In genomic region chr14:24113801-24114535, GRCh38 we compare ENCODE assay signal across 8 cellular contexts. TPM values are rescaled to one million over a fixed set of nuclear protein-coding genes. Genes with fewer than 3 reads are reported as not detected.
A peak's percentile ranks its signal among the peaks of the same experiment; 100 is the strongest.
DNase-seq lines count a peak whose midpoint lies in the region; ATAC-seq and TF ChIP-seq lines count a peak whose summit lies in the region.

No MANE protein-coding gene starts in this region.

- POLR2A ChIA-PET in HEK293 (lab: Yijun Ruan, JAX), result interaction anchor here (0.6 to 8.3 kb wide), 29 partner anchors 9 to 793 kb away, joined by 3 to 163 read pairs (median 5); partner anchors contain the start of genes CHMP4A, CIDEB, EMC9 and IPO4

- no peaks in the 10 kb centered on the region for H3K27me3 Mint-ChIP-seq in activated naive CD4-positive, alpha-beta T cell treated with anti-CD3 and anti-CD28 coated beads, Interleukin-2, amount 50 U/mL, for 24 hours

- peaks cover 13% of the 10 kb centered on the region for H3K79me2 ChIP-seq in osteoblast (ENCODE audit: insufficient read depth, low read length)

- H3K27me3 ChIP-seq in osteoblast (ENCODE audit: insufficient read depth, low read length), result no peaks in the 10 kb centered on the region
- H3K27me3 ChIP-seq in thoracic aorta (replicated peaks; ENCODE audit: insufficient read depth), result no peaks in the 10 kb centered on the region

- peak; percentile 34 for ATAC-seq in thoracic aorta (ENCODE audit: insufficient number of reproducible peaks, low FRiP score, low read depth)

- peaks cover 4% of the 10 kb centered on the region for H3K36me3 Mint-ChIP-seq in activated naive CD4-positive, alpha-beta T cell treated with anti-CD3 and anti-CD28 coated beads, Interleukin-2, amount 50 U/mL, for 24 hours

- H3K9me3 Mint-ChIP-seq in activated naive CD4-positive, alpha-beta T cell treated with anti-CD3 and anti-CD28 coated beads, Interleukin-2, amount 50 U/mL, for 24 hours, result no peaks in the 10 kb centered on the region

- H3K4me1 Mint-ChIP-seq in activated naive CD4-positive, alpha-beta T cell treated with anti-CD3 and anti-CD28 coated beads, Interleukin-2, amount 50 U/mL, for 24 hours, result peaks cover 33% of the 10 kb centered on the region

- H2AFZ ChIP-seq in osteoblast (ENCODE audit: low read length), result peak overlapping the region; percentile 82

- in situ Hi-C loops in G401 (cut with HindIII; ENCODE audit: low sequenced_read_pairs), result no loop called here

- intact Hi-C loops in head of caudate nucleus (cut with DNase I), result loop anchor here (2.0 kb wide), 1 partner anchor 27 kb away; the partner anchor contains the start of gene EMC9

- H3K9ac ChIP-seq in SK-N-MC (ENCODE audit: insufficient read length), result peak overlapping the region; percentile 87

- peak overlapping the region; percentile 94 for H3K27ac ChIP-seq in HEK293 (ENCODE audit: extremely low read depth, low read depth, low read length)
- peak overlapping the region; percentile 94 for H3K27ac ChIP-seq in SK-N-MC
- peak overlapping the region; percentile 98 for H3K27ac ChIP-seq in osteoblast (ENCODE audit: low read depth, low read length)
- H3K27ac ChIP-seq in thoracic aorta, result peak overlapping the region; percentile 97 to 98

- no peaks in the 10 kb centered on the region for H3K9me3 ChIP-seq in HEK293 (ENCODE audit: control insufficient read depth, insufficient read depth, low read depth, low read length)
- H3K9me3 ChIP-seq in SK-N-MC (ENCODE audit: low read depth, low read length), result no peaks in the 10 kb centered on the region
- no peaks in the 10 kb centered on the region for H3K9me3 ChIP-seq in osteoblast (ENCODE audit: low read depth, low read length)
- H3K9me3 ChIP-seq in thoracic aorta, result no peaks in the 10 kb centered on the region

- peak overlapping the region; percentile 96 for H3K4me2 ChIP-seq in osteoblast (ENCODE audit: insufficient read depth, low read length)

- H3K36me3 ChIP-seq in HEK293 (ENCODE audit: control insufficient read depth in 2 of 2, insufficient read depth in 1 of 2, low read length in 2 of 2) (peaks cover 0 to 27% of the 10 kb centered on the region in 2 experiments; a peak in 1 of 3 replicates), SK-N-MC (ENCODE audit: insufficient read depth, low read length) (peaks cover 6% of the 10 kb centered on the region; the same call in 1 of the 2 replicates), osteoblast (ENCODE audit: insufficient read depth, low read length) (peaks cover 20% of the 10 kb centered on the region), thoracic aorta (peaks cover 1% of the 10 kb centered on the region)

- no peaks in the 10 kb centered on the region for H4K20me1 ChIP-seq in osteoblast (ENCODE audit: insufficient read depth, low read length)

- CTCF ChIA-PET in HEK293 (lab: Yijun Ruan, JAX), result interaction anchor here (0.6 to 2.4 kb wide), 8 partner anchors 19 to 128 kb away, joined by 3 to 13 read pairs (median 6); partner anchors contain the start of genes IRF9, PCK2, PSME1 and TINF2

- no peak; the same call in 1 of the 2 replicates for TF ChIP-seq CTCF in HEK293 (tag by site-specific recombination; IDR thresholded peaks at IDR 0.05)
- TF ChIP-seq CTCF in osteoblast (IDR thresholded peaks at IDR 0.05; ENCODE audit: extremely low read depth, low read depth, low read length), result no peak
- no peak for TF ChIP-seq CTCF in thoracic aorta (IDR thresholded peaks at IDR 0.05)

- H3K27ac Mint-ChIP-seq in activated naive CD4-positive, alpha-beta T cell treated with anti-CD3 and anti-CD28 coated beads, Interleukin-2, amount 50 U/mL, for 24 hours, result peak overlapping the region; percentile 99

- H3K4me3 ChIP-seq in HEK293 (ENCODE audit: low read depth, low read length) (peak overlapping the region; percentile 98), SK-N-MC (peak overlapping the region; percentile 96), osteoblast (ENCODE audit: insufficient read depth, low read length) (peak overlapping the region; percentile 82), thoracic aorta (peak overlapping the region; percentile 92)

- DNase-seq in G401 (ENCODE audit: low spot score) (peak; percentile 90), MV-4-11 (lab: John Stamatoyannopoulos, UW) (peak; percentile 96), SK-N-MC (ENCODE audit: low read depth, low spot score) (no peak), head of caudate nucleus (peak; percentile 68 to 94 (median 82)), osteoblast (ENCODE audit: insufficient read length, low spot score, missing footprints) (peak; percentile 92), thoracic aorta (ENCODE audit: low spot score) (peak; percentile 82)

- H3K4me3 Mint-ChIP-seq in activated naive CD4-positive, alpha-beta T cell treated with anti-CD3 and anti-CD28 coated beads, Interleukin-2, amount 50 U/mL, for 24 hours, result peak overlapping the region; percentile 97

- no peaks in the 10 kb centered on the region for H3K4me1 ChIP-seq in HEK293 (ENCODE audit: control insufficient read depth, insufficient read depth, low read length)
- peaks cover 14% of the 10 kb centered on the region for H3K4me1 ChIP-seq in osteoblast (ENCODE audit: insufficient read depth, low read length)
- peaks cover 7 to 18% of the 10 kb centered on the region in 2 donors for H3K4me1 ChIP-seq in thoracic aorta (ENCODE audit: control insufficient read depth in 1 of 2, low read depth in 2 of 2)

TF ChIP-seq in HEK293, 187 proteins besides CTCF, POLR2A, EP300 and RAD21 (continues in another document):
- TF ChIP-seq ZNF624 (tag by site-specific recombination; IDR thresholded peaks at IDR 0.05), result no peak
- TF ChIP-seq ZBTB20 (tag by site-specific recombination; IDR thresholded peaks at IDR 0.05), result peak; percentile 77; the same call in 1 of the 2 replicates
- TF ChIP-seq ZNF837 (tag by site-specific recombination; IDR thresholded peaks at IDR 0.05), result no peak
- no peak for TF ChIP-seq ZNF140 (tag by site-specific recombination; IDR thresholded peaks at IDR 0.05)
- TF ChIP-seq ZNF335 (tag by site-specific recombination; conservative IDR thresholded peaks at IDR 0.05), result peak; percentile 87
- TF ChIP-seq ZNF610 (tag by site-specific recombination; IDR thresholded peaks at IDR 0.05; ENCODE audit: borderline replicate concordance), result peak; percentile 61; the same call in 1 of the 2 replicates
- peak; percentile 100 for TF ChIP-seq ZBTB48 (tag by site-specific recombination; IDR thresholded peaks at IDR 0.05)
- peak; percentile 79 for TF ChIP-seq ZXDB (tag by site-specific recombination; IDR thresholded peaks at IDR 0.05)
- no peak for TF ChIP-seq ZNF560 (tag by site-specific recombination; IDR thresholded peaks at IDR 0.05; ENCODE audit: borderline replicate concordance)
- TF ChIP-seq BCL11A (tag by site-specific recombination; IDR thresholded peaks at IDR 0.05; ENCODE audit: low read depth), result 0 out of 2 replicates have a peak, but pooled peaks have one; percentile 24
- no peak for TF ChIP-seq ZNF280D (tag by site-specific recombination; IDR thresholded peaks at IDR 0.05)
- 0 out of 2 replicates have a peak, but pooled peaks have one; percentile 70 for TF ChIP-seq ZNF391 (tag by site-specific recombination; IDR thresholded peaks at IDR 0.05; ENCODE audit: borderline replicate concordance, low read depth)
- TF ChIP-seq ZNF692 (tag by site-specific recombination; IDR thresholded peaks at IDR 0.05), result peak; percentile 96
- TF ChIP-seq KLF16 (tag by site-specific recombination; IDR thresholded peaks at IDR 0.05), result 0 out of 2 replicates have a peak, but pooled peaks have one; percentile 27

RNA-seq across cellular contexts. Expression of gene DCAF11, which starts 0.6 kb away (rescaled TPM):
- total RNA-seq in G401 (2014; rRNA removed; shearing (Covaris generic)), result 93.8 and 125 TPM in 2 replicates
- total RNA-seq in osteoblast (73.4 and 84.7 TPM in 2 replicates), thoracic aorta (10 to 100 TPM; 52.8 to 54.2 TPM)

RNA-seq across cellular contexts. Expression of gene NRL, which starts 0.8 kb away (rescaled TPM):
- 1.3 and 2.8 TPM in 2 replicates for total RNA-seq in G401 (2014; rRNA removed; shearing (Covaris generic))
- total RNA-seq in osteoblast (1.5 and 1.8 TPM in 2 replicates), thoracic aorta (1 to 10 TPM in 1 of 2 donors, under 1 TPM in 1; 0.92 to 6.1 TPM)

RNA-seq across cellular contexts. Expression of gene FITM1, which starts 16.5 kb away (rescaled TPM):
- 0.88 TPM in 1 of 2 replicates, not detected in the other for total RNA-seq in G401 (2014; rRNA removed; shearing (Covaris generic))
- 0.29 and 0.72 TPM in 2 replicates for total RNA-seq in osteoblast
- under 1 TPM in 1 of 2 donors, not detected in 1; 0.78 TPM for total RNA-seq in thoracic aorta

RNA-seq across cellular contexts. Expression of gene PCK2, which starts 19.9 kb away (rescaled TPM):
- 64.7 and 86.2 TPM in 2 replicates for total RNA-seq in G401 (2014; rRNA removed; shearing (Covaris generic))
- total RNA-seq in osteoblast (26.2 and 35.1 TPM in 2 replicates), thoracic aorta (10 to 100 TPM; 11.4 to 16.9 TPM)

RNA-seq across cellular contexts. Expression of gene PSME1, which starts 22.0 kb away (rescaled TPM):
- total RNA-seq in G401 (2014; rRNA removed; shearing (Covaris generic)), result 57.9 and 58.0 TPM in 2 replicates
- 95.5 and 111 TPM in 2 replicates for total RNA-seq in osteoblast
- total RNA-seq in thoracic aorta, result 10 to 100 TPM; 61.2 to 84.5 TPM
